In genomic region chr2:240564571-240565266, GRCh38 we compare ENCODE assay signal across 8 cellular contexts. TPM values are rescaled to one million over a fixed set of nuclear protein-coding genes. Genes with fewer than 3 reads are reported as not detected.
DNase-seq lines count a peak whose midpoint lies in the region; ATAC-seq and TF ChIP-seq lines count a peak whose summit lies in the region.

No MANE protein-coding gene starts in this region.

- H3K27ac ChIP-seq in cingulate gyrus (ENCODE audit: low read depth, low read length): peak overlapping the region; percentile 75

- H3K27me3 Mint-ChIP-seq in progenitor cell of endocrine pancreas: no peaks in the 10 kb centered on the region

- H3K9me3 Mint-ChIP-seq in progenitor cell of endocrine pancreas (ENCODE audit: low read depth): no peaks in the 10 kb centered on the region

- no peak for TF ChIP-seq CTCF in progenitor cell of endocrine pancreas (IDR thresholded peaks at IDR 0.05; ENCODE audit: unreplicated experiment)

- H3K4me3 Mint-ChIP-seq in progenitor cell of endocrine pancreas (ENCODE audit: low read depth): no peak overlapping the region

- peak; percentile 33 for DNase-seq in T follicular helper cell (ENCODE audit: low read depth)
- DNase-seq in progenitor cell of endocrine pancreas (ENCODE audit: low spot score, unreplicated experiment): no peak
- no peak for DNase-seq in D341Med (ENCODE audit: low spot score)
- DNase-seq in COR-L47 (lab: John Stamatoyannopoulos, UW): no peak

- H3K36me3 Mint-ChIP-seq in progenitor cell of endocrine pancreas (ENCODE audit: insufficient read depth): peaks cover 2% of the 10 kb centered on the region

- peak overlapping the region; percentile 85 for H3K27ac Mint-ChIP-seq in progenitor cell of endocrine pancreas

- peak; percentile 30 for TF ChIP-seq POLR2A in GM18505 (IDR thresholded peaks at IDR 0.05; ENCODE audit: borderline replicate concordance, extremely low read depth, insufficient read depth, insufficient read length)

- ATAC-seq in GM18505 (IDR thresholded peaks at IDR 0.05; ENCODE audit: unreplicated experiment): no peak
- no peak for ATAC-seq in HG02840 (IDR thresholded peaks at IDR 0.05; ENCODE audit: low FRiP score, unreplicated experiment)
- ATAC-seq in HG03280 (IDR thresholded peaks at IDR 0.05; ENCODE audit: unreplicated experiment): no peak

- peaks cover 29% of the 10 kb centered on the region for H3K4me1 Mint-ChIP-seq in progenitor cell of endocrine pancreas (ENCODE audit: low read depth)

RNA-seq across cellular contexts. Expression of gene RNPEPL1, which starts 3.6 kb away (rescaled TPM):
- 50.8 and 52.2 TPM in 2 replicates for total RNA-seq in progenitor cell of endocrine pancreas

RNA-seq across cellular contexts. Expression of gene DUSP28, which starts 4.6 kb away (rescaled TPM):
- total RNA-seq in progenitor cell of endocrine pancreas: 4.9 and 6.4 TPM in 2 replicates

RNA-seq across cellular contexts. Expression of gene ANKMY1, which starts 6.9 kb away (rescaled TPM):
- total RNA-seq in progenitor cell of endocrine pancreas: 29.0 and 29.2 TPM in 2 replicates

RNA-seq across cellular contexts. Expression of gene CAPN10, which starts 21.8 kb away (rescaled TPM):
- 65.5 and 67.2 TPM in 2 replicates for total RNA-seq in progenitor cell of endocrine pancreas
